Comparison of ENCODE assay signal across 2 cellular contexts in the genomic region with DNA sequence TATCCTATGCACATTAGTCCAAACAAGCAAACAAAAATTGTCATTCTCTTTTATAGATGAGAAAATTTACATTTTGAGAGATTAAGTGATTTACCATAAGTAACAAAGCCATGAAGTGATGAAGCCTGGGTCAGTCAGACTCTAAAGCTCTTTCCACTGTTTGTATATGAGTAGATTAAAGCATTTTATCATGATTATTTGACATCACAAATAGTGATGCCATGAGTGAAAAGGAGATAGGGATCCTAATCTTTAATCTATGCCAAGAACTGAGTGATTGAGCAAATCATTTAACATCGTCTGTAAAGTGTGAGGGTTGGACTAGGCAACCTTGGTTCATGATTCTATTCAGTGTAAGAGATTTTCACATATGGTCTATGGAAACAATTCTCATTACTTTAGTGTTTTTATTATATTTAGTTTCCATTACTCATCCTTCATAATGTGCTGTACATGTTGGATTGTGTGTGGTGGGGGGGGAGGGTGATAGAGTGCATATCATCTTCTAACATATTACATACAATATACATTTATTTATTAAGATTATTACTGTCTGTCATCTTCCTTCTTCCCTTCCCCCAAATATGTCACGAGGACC.
TF ChIP-seq lines count a peak whose summit lies in the region.

No MANE protein-coding gene starts in this region.

TF ChIP-seq in A549, 52 proteins besides CTCF, POLR2A, EP300 and RAD21:
- TF ChIP-seq ZNF302 (CRISPR knock-in tag; IDR thresholded peaks at IDR 0.05): no peak
TF ChIP-seq in A549: peak in this region for 0.

TF ChIP-seq in K562, 482 proteins besides CTCF, POLR2A, EP300 and RAD21:
- TF ChIP-seq, protein P1, sequence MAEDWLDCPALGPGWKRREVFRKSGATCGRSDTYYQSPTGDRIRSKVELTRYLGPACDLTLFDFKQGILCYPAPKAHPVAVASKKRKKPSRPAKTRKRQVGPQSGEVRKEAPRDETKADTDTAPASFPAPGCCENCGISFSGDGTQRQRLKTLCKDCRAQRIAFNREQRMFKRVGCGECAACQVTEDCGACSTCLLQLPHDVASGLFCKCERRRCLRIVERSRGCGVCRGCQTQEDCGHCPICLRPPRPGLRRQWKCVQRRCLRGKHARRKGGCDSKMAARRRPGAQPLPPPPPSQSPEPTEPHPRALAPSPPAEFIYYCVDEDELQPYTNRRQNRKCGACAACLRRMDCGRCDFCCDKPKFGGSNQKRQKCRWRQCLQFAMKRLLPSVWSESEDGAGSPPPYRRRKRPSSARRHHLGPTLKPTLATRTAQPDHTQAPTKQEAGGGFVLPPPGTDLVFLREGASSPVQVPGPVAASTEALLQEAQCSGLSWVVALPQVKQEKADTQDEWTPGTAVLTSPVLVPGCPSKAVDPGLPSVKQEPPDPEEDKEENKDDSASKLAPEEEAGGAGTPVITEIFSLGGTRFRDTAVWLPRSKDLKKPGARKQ (CRISPR knock-in tag; IDR thresholded peaks at IDR 0.05): no peak
- TF ChIP-seq CBX3 (IDR thresholded peaks at IDR 0.05; ENCODE audit: borderline replicate concordance in 1 of 2, low read length in 2 of 2) (no peak), U2AF1 (optimal IDR thresholded peaks at IDR 0.05; ENCODE audit: low read depth, low read length) (no peak), ZNF696 (CRISPR knock-in tag; conservative IDR thresholded peaks at IDR 0.05) (no peak), ETS2 (tag; IDR thresholded peaks at IDR 0.05; ENCODE audit: borderline replicate concordance, poor library complexity, severe bottlenecking) (no peak), PHB (CRISPR knock-in tag; IDR thresholded peaks at IDR 0.05) (no peak), RBBP5 (IDR thresholded peaks at IDR 0.05; ENCODE audit: borderline replicate concordance, insufficient read depth, low read length, poor library complexity, severe bottlenecking) (no peak), HDGF (IDR thresholded peaks at IDR 0.05) (no peak), EHMT2 (IDR thresholded peaks at IDR 0.05) (no peak), NFRKB (IDR thresholded peaks at IDR 0.05; ENCODE audit: low read depth) (no peak), FOXA1 (IDR thresholded peaks at IDR 0.05; ENCODE audit: borderline replicate concordance) (no peak)
- TF ChIP-seq, protein P2, sequence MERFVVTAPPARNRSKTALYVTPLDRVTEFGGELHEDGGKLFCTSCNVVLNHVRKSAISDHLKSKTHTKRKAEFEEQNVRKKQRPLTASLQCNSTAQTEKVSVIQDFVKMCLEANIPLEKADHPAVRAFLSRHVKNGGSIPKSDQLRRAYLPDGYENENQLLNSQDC (CRISPR knock-in tag; IDR thresholded peaks at IDR 0.05): no peak
- TF ChIP-seq, protein P3, sequence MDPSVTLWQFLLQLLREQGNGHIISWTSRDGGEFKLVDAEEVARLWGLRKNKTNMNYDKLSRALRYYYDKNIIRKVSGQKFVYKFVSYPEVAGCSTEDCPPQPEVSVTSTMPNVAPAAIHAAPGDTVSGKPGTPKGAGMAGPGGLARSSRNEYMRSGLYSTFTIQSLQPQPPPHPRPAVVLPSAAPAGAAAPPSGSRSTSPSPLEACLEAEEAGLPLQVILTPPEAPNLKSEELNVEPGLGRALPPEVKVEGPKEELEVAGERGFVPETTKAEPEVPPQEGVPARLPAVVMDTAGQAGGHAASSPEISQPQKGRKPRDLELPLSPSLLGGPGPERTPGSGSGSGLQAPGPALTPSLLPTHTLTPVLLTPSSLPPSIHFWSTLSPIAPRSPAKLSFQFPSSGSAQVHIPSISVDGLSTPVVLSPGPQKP (CRISPR knock-in tag; IDR thresholded peaks at IDR 0.05): no peak
- TF ChIP-seq, protein P4, sequence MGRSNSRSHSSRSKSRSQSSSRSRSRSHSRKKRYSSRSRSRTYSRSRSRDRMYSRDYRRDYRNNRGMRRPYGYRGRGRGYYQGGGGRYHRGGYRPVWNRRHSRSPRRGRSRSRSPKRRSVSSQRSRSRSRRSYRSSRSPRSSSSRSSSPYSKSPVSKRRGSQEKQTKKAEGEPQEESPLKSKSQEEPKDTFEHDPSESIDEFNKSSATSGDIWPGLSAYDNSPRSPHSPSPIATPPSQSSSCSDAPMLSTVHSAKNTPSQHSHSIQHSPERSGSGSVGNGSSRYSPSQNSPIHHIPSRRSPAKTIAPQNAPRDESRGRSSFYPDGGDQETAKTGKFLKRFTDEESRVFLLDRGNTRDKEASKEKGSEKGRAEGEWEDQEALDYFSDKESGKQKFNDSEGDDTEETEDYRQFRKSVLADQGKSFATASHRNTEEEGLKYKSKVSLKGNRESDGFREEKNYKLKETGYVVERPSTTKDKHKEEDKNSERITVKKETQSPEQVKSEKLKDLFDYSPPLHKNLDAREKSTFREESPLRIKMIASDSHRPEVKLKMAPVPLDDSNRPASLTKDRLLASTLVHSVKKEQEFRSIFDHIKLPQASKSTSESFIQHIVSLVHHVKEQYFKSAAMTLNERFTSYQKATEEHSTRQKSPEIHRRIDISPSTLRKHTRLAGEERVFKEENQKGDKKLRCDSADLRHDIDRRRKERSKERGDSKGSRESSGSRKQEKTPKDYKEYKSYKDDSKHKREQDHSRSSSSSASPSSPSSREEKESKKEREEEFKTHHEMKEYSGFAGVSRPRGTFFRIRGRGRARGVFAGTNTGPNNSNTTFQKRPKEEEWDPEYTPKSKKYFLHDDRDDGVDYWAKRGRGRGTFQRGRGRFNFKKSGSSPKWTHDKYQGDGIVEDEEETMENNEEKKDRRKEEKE (IDR thresholded peaks at IDR 0.05; ENCODE audit: borderline replicate concordance in 1 of 2, control insufficient read depth in 1 of 2, low read depth in 2 of 2, low read length in 1 of 2): no peak
- TF ChIP-seq, protein P5, sequence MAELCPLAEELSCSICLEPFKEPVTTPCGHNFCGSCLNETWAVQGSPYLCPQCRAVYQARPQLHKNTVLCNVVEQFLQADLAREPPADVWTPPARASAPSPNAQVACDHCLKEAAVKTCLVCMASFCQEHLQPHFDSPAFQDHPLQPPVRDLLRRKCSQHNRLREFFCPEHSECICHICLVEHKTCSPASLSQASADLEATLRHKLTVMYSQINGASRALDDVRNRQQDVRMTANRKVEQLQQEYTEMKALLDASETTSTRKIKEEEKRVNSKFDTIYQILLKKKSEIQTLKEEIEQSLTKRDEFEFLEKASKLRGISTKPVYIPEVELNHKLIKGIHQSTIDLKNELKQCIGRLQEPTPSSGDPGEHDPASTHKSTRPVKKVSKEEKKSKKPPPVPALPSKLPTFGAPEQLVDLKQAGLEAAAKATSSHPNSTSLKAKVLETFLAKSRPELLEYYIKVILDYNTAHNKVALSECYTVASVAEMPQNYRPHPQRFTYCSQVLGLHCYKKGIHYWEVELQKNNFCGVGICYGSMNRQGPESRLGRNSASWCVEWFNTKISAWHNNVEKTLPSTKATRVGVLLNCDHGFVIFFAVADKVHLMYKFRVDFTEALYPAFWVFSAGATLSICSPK (IDR thresholded peaks at IDR 0.05; ENCODE audit: borderline replicate concordance): no peak
